In the genomic region with DNA sequence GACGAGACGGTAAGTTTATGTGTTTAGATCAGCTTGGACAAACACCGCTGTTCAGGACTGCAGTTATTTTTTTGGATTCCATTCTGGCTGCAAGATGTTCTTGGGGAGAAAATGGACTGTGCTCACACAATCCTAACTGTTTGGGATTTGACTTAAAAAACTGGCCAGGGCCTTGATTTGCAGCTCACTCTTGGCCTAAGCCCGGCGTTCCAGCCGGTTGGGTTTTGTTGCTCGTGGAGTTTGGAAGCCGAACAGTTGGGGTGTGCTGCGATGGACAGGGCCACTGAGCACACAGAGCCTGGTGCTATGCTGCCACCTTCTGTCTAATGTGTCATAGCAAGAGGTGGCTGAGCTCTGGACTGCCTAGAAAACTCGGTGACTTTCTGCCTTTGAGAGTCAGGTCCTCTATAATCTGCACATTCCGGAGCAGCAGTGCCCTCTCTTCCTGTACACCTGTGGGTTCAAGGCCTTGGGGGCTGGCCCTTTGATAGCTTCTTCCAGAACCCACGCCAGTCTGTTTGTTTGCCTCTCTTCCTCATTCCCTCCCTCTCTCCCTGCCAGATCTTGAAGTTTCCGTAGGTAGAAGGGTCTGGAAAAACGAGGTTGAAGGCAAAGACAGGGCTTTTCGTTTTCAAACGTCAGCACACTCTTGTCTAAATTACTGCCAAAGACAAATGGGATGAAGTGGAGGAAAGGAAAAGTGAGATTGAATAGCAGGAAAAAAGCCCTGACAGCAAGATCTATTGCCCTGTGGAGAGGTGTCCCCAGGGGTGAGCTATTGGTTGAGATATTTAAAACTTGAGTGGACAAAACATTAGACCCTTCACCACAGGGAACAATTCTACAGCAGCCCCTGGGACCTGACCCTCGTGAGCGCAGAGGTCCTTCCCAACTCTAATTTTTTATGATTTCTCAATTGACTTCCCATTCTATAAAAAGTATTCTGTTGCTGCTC, we compare ENCODE assay signal across 1 cellular context.
TF ChIP-seq lines count a peak whose summit lies in the region.

No MANE protein-coding gene starts in this region.

TF ChIP-seq in K562, 482 proteins besides CTCF, POLR2A, EP300 and RAD21 (continued from another document):
- no peak for TF ChIP-seq FOXA3 (CRISPR knock-in tag; conservative IDR thresholded peaks at IDR 0.05 in 1 of 2, IDR thresholded peaks at IDR 0.05 in 1 of 2)
- no peak for TF ChIP-seq ZNF282 (CRISPR knock-in tag; IDR thresholded peaks at IDR 0.05)
